Comparison of ENCODE assay signal across 35 cellular contexts in genomic region chr5:82182662-82183061, GRCh38.
"Had no signal": no experiment of that assay in that cellular context is flagged by ENCODE, and none has a peak within 500 bp of the region (broad histone marks: within the 10 kb centered on the region; RNA-seq: fewer than 3 reads in every experiment).

No MANE protein-coding gene starts in this region.

- DNase-seq: Karpas-422, Kasumi-1, MG63, MM.1S, MV-4-11, NCI-H1048, NCI-H1092, NCI-H1092 treated with DMSO at 0.1 percent for 48 hours, NCI-H1105, NCI-H1105 treated with DMSO at 0.1 percent for 48 hours, NCI-H1417, NCI-H1417 treated with DMSO at 0.1 percent for 48 hours, NCI-H1436, NCI-H1436 treated with DMSO at 0.1 percent for 48 hours, NCI-H146, NCI-H1694, NCI-H1694 treated with DMSO at 0.1 percent for 48 hours, NCI-H187, NCI-H187 treated with DMSO at 0.1 percent for 48 hours, NCI-H1930, NCI-H2029, NCI-H2029 treated with DMSO at 0.1 percent for 48 hours, NCI-H2081, NCI-H2081 treated with DMSO at 0.1 percent for 48 hours, NCI-H2107, NCI-H2171, NCI-H2171 treated with DMSO at 0.1 percent for 48 hours, NCI-H2227 treated with DMSO at 0.1 percent for 48 hours, NCI-H226, NCI-H345, NCI-H446, NCI-H446 treated with DMSO at 0.1 percent for 48 hours, NCI-H510A, NCI-H510A treated with DMSO at 0.1 percent for 48 hours, NCI-H524 had no signal

- H3K36me3 ChIP-seq: MG63 had no signal

- H3K4me3 ChIP-seq: MG63 had no signal

- H3K9me3 ChIP-seq: MG63 had no signal
